In genomic region chr6:132570221-132570777, GRCh38 we compare ENCODE assay signal across 19 cellular contexts. TPM values are rescaled to one million over a fixed set of nuclear protein-coding genes. Genes with fewer than 3 reads are reported as not detected.
A peak's percentile ranks its signal among the peaks of the same experiment; 100 is the strongest.
DNase-seq lines count a peak whose midpoint lies in the region; ATAC-seq, FAIRE-seq and TF ChIP-seq lines count a peak whose summit lies in the region.
"Had no signal": no experiment of that assay in that cellular context is flagged by ENCODE, and none has a peak within 500 bp of the region (broad histone marks: within the 10 kb centered on the region; RNA-seq: fewer than 3 reads in every experiment).

Gene TAAR6 (plus strand): TSS chr6:132570322. CDS start chr6:132570322, 0 bp downstream.

- H3K4ac ChIP-seq in H9 (ENCODE audit: low read depth, low read length): no peak within 1 kb of the TSS

- no peaks in the 10 kb centered on the region; a peak in 2 of 5 replicates for H3K9me3 Mint-ChIP-seq in H9

- no peak within 1 kb of the TSS for H3K9ac ChIP-seq in H9 (ENCODE audit: extremely low read depth, insufficient read length, low read length)

- no peak for TF ChIP-seq CTCF in H9 (conservative IDR thresholded peaks at IDR 0.05)

- no peak within 1 kb of the TSS for H3T11ph ChIP-seq in H9 (ENCODE audit: low read length)

- H3K4me3 Mint-ChIP-seq in H9: no peak within 1 kb of the TSS; a peak in 1 of 5 replicates

- DNase-seq in H9: no peak
- peak in 51 of 61 donors; percentile 4 to 73 (median 30) for DNase-seq in caudate nucleus (lab: John Stamatoyannopoulos, UW)
- peak; percentile 55 for DNase-seq in inferior parietal cortex (ENCODE audit: extremely low spot score)
- DNase-seq in putamen (ENCODE audit: low spot score): peak; percentile 70
- no peak for DNase-seq in NCI-H2196 treated with DMSO at 0.1 percent for 48 hours (lab: John Stamatoyannopoulos, UW; ENCODE audit: unreplicated experiment)
- DNase-seq in HTR-8/SVneo (ENCODE audit: insufficient read length, low spot score): no peak
- no peak for DNase-seq in NCI-H526 treated with DMSO at 0.1 percent for 48 hours (lab: John Stamatoyannopoulos, UW)
- DNase-seq: GDM1, KBM-7, NCI-H1092, NCI-H187, NCI-H446, OCI-M1, RPMI8226, SIG-M5 had no signal

- no peak within 1 kb of the TSS for H2BK15ac ChIP-seq in H9 (ENCODE audit: low read depth, low read length)

- no peak within 1 kb of the TSS for H4K8ac ChIP-seq in H9 (replicated peaks; ENCODE audit: insufficient read length, low read depth, low read length)

- H3K79me2 ChIP-seq in H9 (ENCODE audit: insufficient read depth, low read length): no peaks in the 10 kb centered on the region

- FAIRE-seq in HTR-8/SVneo (lab: Jason Lieb, UNC): no peak
- FAIRE-seq: A204.1, GM12878 had no signal

- ATAC-seq in esophagus mucosa: no peak
- ATAC-seq: GM12878 had no signal

- no peak within 1 kb of the TSS for H2BK5ac ChIP-seq in H9 (ENCODE audit: insufficient read length, low read length)

- no peak within 1 kb of the TSS for H2AK5ac ChIP-seq in H9 (ENCODE audit: insufficient read length, low read length)

- no peaks in the 10 kb centered on the region for H3K27me3 ChIP-seq in H9 (ENCODE audit: insufficient read depth, low read length)

- H3K27ac ChIP-seq in H9 (ENCODE audit: insufficient read length, low read depth, low read length): no peak within 1 kb of the TSS
- peak within 1 kb of the TSS; percentile 86 for H3K27ac ChIP-seq in caudate nucleus (ENCODE audit: low read depth, low read length)
- H3K27ac ChIP-seq: C4-2B had no signal

- no peak within 1 kb of the TSS for H3K4me2 ChIP-seq in H9 (ENCODE audit: insufficient read depth, insufficient read length, low read length)

- peak within 1 kb of the TSS in 2 of 3 experiments; percentile 73 to 86; a peak in 3 of 7 replicates for H3K27ac Mint-ChIP-seq in H9

- no peaks in the 10 kb centered on the region for H3K9me3 ChIP-seq in H9 (ENCODE audit: control insufficient read depth, low read depth, low read length)

- peaks cover 32% of the 10 kb centered on the region in 2 experiments for H3K4me1 Mint-ChIP-seq in H9

- no peak within 1 kb of the TSS for H4K91ac ChIP-seq in H9 (ENCODE audit: insufficient read length, low read depth, low read length)

- no peak within 1 kb of the TSS for H3K23ac ChIP-seq in H9 (ENCODE audit: insufficient read length, low read depth, low read length)

- WGBS in H9 (ENCODE audit: extremely low coverage, insufficient read length, low lambda C conversion rate): no CpG with 5 or more reads among the region's 15 CpGs

- no peaks in the 10 kb centered on the region for H3K36me3 Mint-ChIP-seq in H9 (ENCODE audit: insufficient read depth in 1 of 3, low read depth in 3 of 3)

- H2BK12ac ChIP-seq in H9 (ENCODE audit: insufficient read length, low read depth, low read length): no peak within 1 kb of the TSS

- H4K20me1 ChIP-seq in H9 (ENCODE audit: control insufficient read depth, insufficient read depth, insufficient read length): no peaks in the 10 kb centered on the region

- no peak within 1 kb of the TSS for H2AFZ ChIP-seq in H9 (ENCODE audit: low read length)

- H3K4me1 ChIP-seq in H9 (ENCODE audit: insufficient read depth, low read length): peaks cover 7% of the 10 kb centered on the region; the same call in 1 of the 2 replicates

- H3K27me3 Mint-ChIP-seq in H9 (ENCODE audit: low read depth): no peaks in the 10 kb centered on the region

- no peak within 1 kb of the TSS for H3K18ac ChIP-seq in H9 (ENCODE audit: insufficient read length, low read depth, low read length)

- H2BK20ac ChIP-seq in H9 (ENCODE audit: low read depth, low read length, poor library complexity, severe bottlenecking): no peak within 1 kb of the TSS

- no peak within 1 kb of the TSS for H3K56ac ChIP-seq in H9 (ENCODE audit: insufficient read length, low read depth, low read length)

- no peak within 1 kb of the TSS for H2BK120ac ChIP-seq in H9 (ENCODE audit: low read depth, low read length, poor library complexity, severe bottlenecking)

- H3K23me2 ChIP-seq in H9 (ENCODE audit: insufficient read length, low read depth, low read length, poor library complexity, severe bottlenecking): no peaks in the 10 kb centered on the region

- H3K14ac ChIP-seq in H9 (ENCODE audit: insufficient read depth, low read length): no peak within 1 kb of the TSS

- H3K79me1 ChIP-seq in H9 (ENCODE audit: insufficient read depth, low read depth, low read length, poor library complexity, severe bottlenecking): no peaks in the 10 kb centered on the region

- no peak within 1 kb of the TSS for H4K5ac ChIP-seq in H9 (ENCODE audit: insufficient read length, low read depth, low read length)

RNA-seq across cellular contexts. Expression of gene TAAR6, which starts in this region (rescaled TPM):
- total RNA-seq in H9 (2021) (not detected in 2 replicates), esophagus mucosa (not detected)
- total RNA-seq: GM12878 had no signal

Comparison
In these comparisons a context has a peak if more than half of its experiments do, and no peak if none do; other contexts are left out.
1. DNase-seq: peak in caudate nucleus (51 of 61), inferior parietal cortex (single experiment) and putamen (single experiment); none in H9 (single experiment), NCI-H2196 treated with DMSO at 0.1 percent for 48 hours (single experiment), HTR-8/SVneo (single experiment) and NCI-H526 treated with DMSO at 0.1 percent for 48 hours (single experiment).